ENCODE assay signal across 2 cellular contexts in genomic region chr3:4337147-4337546, GRCh38.
TF ChIP-seq lines count a peak whose summit lies in the region.

No MANE protein-coding gene starts in this region.

TF ChIP-seq in K562, 482 proteins besides CTCF, POLR2A, EP300 and RAD21:
- TF ChIP-seq PBX2 (CRISPR knock-in tag; IDR thresholded peaks at IDR 0.05; ENCODE audit: low read depth) (no peak), PBX2 (tag; conservative IDR thresholded peaks at IDR 0.05; ENCODE audit: low read depth) (peak; percentile 64), HNRNPL (IDR thresholded peaks at IDR 0.05; ENCODE audit: low read depth, low read length) (no peak), PTRF (tag; IDR thresholded peaks at IDR 0.05) (no peak), MEIS2 (IDR thresholded peaks at IDR 0.05; ENCODE audit: partially characterized antibody) (peak; percentile 51)
- TF ChIP-seq, protein P1, sequence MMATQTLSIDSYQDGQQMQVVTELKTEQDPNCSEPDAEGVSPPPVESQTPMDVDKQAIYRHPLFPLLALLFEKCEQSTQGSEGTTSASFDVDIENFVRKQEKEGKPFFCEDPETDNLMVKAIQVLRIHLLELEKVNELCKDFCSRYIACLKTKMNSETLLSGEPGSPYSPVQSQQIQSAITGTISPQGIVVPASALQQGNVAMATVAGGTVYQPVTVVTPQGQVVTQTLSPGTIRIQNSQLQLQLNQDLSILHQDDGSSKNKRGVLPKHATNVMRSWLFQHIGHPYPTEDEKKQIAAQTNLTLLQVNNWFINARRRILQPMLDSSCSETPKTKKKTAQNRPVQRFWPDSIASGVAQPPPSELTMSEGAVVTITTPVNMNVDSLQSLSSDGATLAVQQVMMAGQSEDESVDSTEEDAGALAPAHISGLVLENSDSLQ (IDR thresholded peaks at IDR 0.05) = peak; percentile 57; the same call in 1 of the 2 replicates
TF ChIP-seq in K562: peak in this region for 3.

TF ChIP-seq in GM23338, 12 proteins besides CTCF, POLR2A, EP300 and RAD21 (continued from another document):
- no peak for TF ChIP-seq ETS1 (IDR thresholded peaks at IDR 0.05)
- no peak for TF ChIP-seq JUNB (IDR thresholded peaks at IDR 0.05; ENCODE audit: unreplicated experiment)
- no peak for TF ChIP-seq ZNF331 (CRISPR knock-in tag; IDR thresholded peaks at IDR 0.05; ENCODE audit: low read depth)
- TF ChIP-seq POLR2AphosphoS5 (IDR thresholded peaks at IDR 0.05; ENCODE audit: low read depth) = no peak
- TF ChIP-seq EZH2 (IDR thresholded peaks at IDR 0.05; ENCODE audit: low read depth, unreplicated experiment) = no peak
- no peak for TF ChIP-seq EZH2phosphoT487 (IDR thresholded peaks at IDR 0.05; ENCODE audit: unreplicated experiment)
- no peak for TF ChIP-seq STAT1 (IDR thresholded peaks at IDR 0.05; ENCODE audit: unreplicated experiment)
- TF ChIP-seq NANOG (IDR thresholded peaks at IDR 0.05; ENCODE audit: borderline replicate concordance) = no peak
- TF ChIP-seq REST (IDR thresholded peaks at IDR 0.05; ENCODE audit: unreplicated experiment) = no peak
- TF ChIP-seq, protein P2, sequence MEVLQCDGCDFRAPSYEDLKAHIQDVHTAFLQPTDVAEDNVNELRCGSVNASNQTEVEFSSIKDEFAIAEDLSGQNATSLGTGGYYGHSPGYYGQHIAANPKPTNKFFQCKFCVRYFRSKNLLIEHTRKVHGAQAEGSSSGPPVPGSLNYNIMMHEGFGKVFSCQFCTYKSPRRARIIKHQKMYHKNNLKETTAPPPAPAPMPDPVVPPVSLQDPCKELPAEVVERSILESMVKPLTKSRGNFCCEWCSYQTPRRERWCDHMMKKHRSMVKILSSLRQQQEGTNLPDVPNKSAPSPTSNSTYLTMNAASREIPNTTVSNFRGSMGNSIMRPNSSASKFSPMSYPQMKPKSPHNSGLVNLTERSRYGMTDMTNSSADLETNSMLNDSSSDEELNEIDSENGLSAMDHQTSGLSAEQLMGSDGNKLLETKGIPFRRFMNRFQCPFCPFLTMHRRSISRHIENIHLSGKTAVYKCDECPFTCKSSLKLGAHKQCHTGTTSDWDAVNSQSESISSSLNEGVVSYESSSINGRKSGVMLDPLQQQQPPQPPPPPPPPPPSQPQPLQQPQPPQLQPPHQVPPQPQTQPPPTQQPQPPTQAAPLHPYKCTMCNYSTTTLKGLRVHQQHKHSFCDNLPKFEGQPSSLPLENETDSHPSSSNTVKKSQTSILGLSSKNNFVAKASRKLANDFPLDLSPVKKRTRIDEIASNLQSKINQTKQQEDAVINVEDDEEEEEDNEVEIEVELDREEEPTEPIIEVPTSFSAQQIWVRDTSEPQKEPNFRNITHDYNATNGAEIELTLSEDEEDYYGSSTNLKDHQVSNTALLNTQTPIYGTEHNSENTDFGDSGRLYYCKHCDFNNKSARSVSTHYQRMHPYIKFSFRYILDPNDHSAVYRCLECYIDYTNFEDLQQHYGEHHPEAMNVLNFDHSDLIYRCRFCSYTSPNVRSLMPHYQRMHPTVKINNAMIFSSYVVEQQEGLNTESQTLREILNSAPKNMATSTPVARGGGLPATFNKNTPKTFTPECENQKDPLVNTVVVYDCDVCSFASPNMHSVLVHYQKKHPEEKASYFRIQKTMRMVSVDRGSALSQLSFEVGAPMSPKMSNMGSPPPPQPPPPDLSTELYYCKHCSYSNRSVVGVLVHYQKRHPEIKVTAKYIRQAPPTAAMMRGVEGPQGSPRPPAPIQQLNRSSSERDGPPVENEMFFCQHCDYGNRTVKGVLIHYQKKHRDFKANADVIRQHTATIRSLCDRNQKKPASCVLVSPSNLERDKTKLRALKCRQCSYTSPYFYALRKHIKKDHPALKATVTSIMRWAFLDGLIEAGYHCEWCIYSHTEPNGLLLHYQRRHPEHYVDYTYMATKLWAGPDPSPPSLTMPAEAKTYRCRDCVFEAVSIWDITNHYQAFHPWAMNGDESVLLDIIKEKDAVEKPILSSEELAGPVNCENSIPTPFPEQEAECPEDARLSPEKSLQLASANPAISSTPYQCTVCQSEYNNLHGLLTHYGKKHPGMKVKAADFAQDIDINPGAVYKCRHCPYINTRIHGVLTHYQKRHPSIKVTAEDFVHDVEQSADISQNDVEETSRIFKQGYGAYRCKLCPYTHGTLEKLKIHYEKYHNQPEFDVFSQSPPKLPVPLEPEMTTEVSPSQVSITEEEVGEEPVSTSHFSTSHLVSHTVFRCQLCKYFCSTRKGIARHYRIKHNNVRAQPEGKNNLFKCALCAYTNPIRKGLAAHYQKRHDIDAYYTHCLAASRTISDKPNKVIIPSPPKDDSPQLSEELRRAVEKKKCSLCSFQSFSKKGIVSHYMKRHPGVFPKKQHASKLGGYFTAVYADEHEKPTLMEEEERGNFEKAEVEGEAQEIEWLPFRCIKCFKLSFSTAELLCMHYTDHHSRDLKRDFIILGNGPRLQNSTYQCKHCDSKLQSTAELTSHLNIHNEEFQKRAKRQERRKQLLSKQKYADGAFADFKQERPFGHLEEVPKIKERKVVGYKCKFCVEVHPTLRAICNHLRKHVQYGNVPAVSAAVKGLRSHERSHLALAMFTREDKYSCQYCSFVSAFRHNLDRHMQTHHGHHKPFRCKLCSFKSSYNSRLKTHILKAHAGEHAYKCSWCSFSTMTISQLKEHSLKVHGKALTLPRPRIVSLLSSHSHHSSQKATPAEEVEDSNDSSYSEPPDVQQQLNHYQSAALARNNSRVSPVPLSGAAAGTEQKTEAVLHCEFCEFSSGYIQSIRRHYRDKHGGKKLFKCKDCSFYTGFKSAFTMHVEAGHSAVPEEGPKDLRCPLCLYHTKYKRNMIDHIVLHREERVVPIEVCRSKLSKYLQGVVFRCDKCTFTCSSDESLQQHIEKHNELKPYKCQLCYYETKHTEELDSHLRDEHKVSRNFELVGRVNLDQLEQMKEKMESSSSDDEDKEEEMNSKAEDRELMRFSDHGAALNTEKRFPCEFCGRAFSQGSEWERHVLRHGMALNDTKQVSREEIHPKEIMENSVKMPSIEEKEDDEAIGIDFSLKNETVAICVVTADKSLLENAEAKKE (CRISPR knock-in tag; IDR thresholded peaks at IDR 0.05) = no peak
TF ChIP-seq in GM23338: peak in this region for 0.
